Comparison of ENCODE assay signal across 18 cellular contexts in genomic region chr20:59573837-59574236, GRCh38. TPM values are rescaled to one million over a fixed set of nuclear protein-coding genes. Genes with fewer than 3 reads are reported as not detected.
DNase-seq lines count a peak whose midpoint lies in the region; ATAC-seq, FAIRE-seq and TF ChIP-seq lines count a peak whose summit lies in the region.
"Had no signal": no experiment of that assay in that cellular context is flagged by ENCODE, and none has a peak within 500 bp of the region (broad histone marks: within the 10 kb centered on the region; RNA-seq: fewer than 3 reads in every experiment).

No MANE protein-coding gene starts in this region.

- H3K27me3 ChIP-seq in SK-N-SH (ENCODE audit: insufficient read depth): no peaks in the 10 kb centered on the region
- H3K27me3 ChIP-seq in H7 (ENCODE audit: control insufficient read depth, insufficient read depth, low read length): peaks cover 40% of the 10 kb centered on the region
- peaks cover 27% of the 10 kb centered on the region for H3K27me3 ChIP-seq in CD4-positive, alpha-beta T cell (ENCODE audit: control insufficient read depth, insufficient read depth, low read length)

- no peak overlapping the region for H3K4me2 ChIP-seq in SK-N-SH

- H4K20me1 ChIP-seq in SK-N-SH (ENCODE audit: insufficient read depth): no peaks in the 10 kb centered on the region

- peaks cover 63% of the 10 kb centered on the region for H3K27me3 Mint-ChIP-seq in CD4-positive, alpha-beta T cell
- peaks cover 28 to 43% of the 10 kb centered on the region in 2 donors for H3K27me3 Mint-ChIP-seq in natural killer cell (ENCODE audit: low read depth in 2 of 2)

- FAIRE-seq in GM12892 (lab: Jason Lieb, UNC): no peak
- FAIRE-seq: GM12878, H1, HepG2 had no signal

- H3K9ac ChIP-seq in SK-N-SH: no peak overlapping the region

- H3K9me3 ChIP-seq in SK-N-SH: no peaks in the 10 kb centered on the region
- no peaks in the 10 kb centered on the region for H3K9me3 ChIP-seq in CD4-positive, alpha-beta T cell (ENCODE audit: control insufficient read depth, low read length)

- 14% methylated on average over 1 of the region's 8 CpGs for WGBS in SK-N-SH (ENCODE audit: low lambda C conversion rate)

- no peak for TF ChIP-seq EP300 in SK-N-SH (IDR thresholded peaks at IDR 0.05; ENCODE audit: borderline replicate concordance in 1 of 2, low read depth in 1 of 2, low read length in 1 of 2)

- H3K79me2 ChIP-seq in SK-N-SH (ENCODE audit: insufficient read depth): no peaks in the 10 kb centered on the region

- H2AFZ ChIP-seq in SK-N-SH (ENCODE audit: low read depth): no peak overlapping the region

- TF ChIP-seq CTCF in SK-N-SH (IDR thresholded peaks at IDR 0.05) (no peak), natural killer cell (IDR thresholded peaks at IDR 0.05) (no peak)
- TF ChIP-seq CTCF in CD4-positive, alpha-beta T cell (IDR thresholded peaks at IDR 0.05): no peak

- TF ChIP-seq RAD21 in SK-N-SH (IDR thresholded peaks at IDR 0.05; ENCODE audit: low read length): no peak

- H3K9me3 Mint-ChIP-seq in CD4-positive, alpha-beta T cell: no peaks in the 10 kb centered on the region
- no peaks in the 10 kb centered on the region for H3K9me3 Mint-ChIP-seq in natural killer cell
- H3K9me3 Mint-ChIP-seq: CD4-positive, alpha-beta memory T cell had no signal

- no peak for TF ChIP-seq POLR2A in GM12892 (IDR thresholded peaks at IDR 0.05; ENCODE audit: low read depth, low read length)

- H3K27ac Mint-ChIP-seq in CD4-positive, alpha-beta T cell: no peak overlapping the region
- H3K27ac Mint-ChIP-seq in natural killer cell: no peak overlapping the region
- H3K27ac Mint-ChIP-seq: CD4-positive, alpha-beta memory T cell; HFFc6 had no signal

- peaks cover 0 to 15% of the 10 kb centered on the region in 2 experiments; a peak in 1 of 4 replicates for H3K4me1 ChIP-seq in SK-N-SH (ENCODE audit: control insufficient read depth in 1 of 2, insufficient read depth in 2 of 2, low read depth in 1 of 2, low read length in 1 of 2)

- CTCF ChIA-PET in SK-N-SH (lab: Yijun Ruan, JAX): interaction anchor here (1.3 to 6.9 kb wide), 9 partner anchors 9 to 276 kb away, joined by 3 to 107 read pairs (median 5); no protein-coding TSS in a partner anchor
- CTCF ChIA-PET in CD4-positive, alpha-beta T cell (lab: Charles Lee): no interaction called here

- no peaks in the 10 kb centered on the region for H3K9me2 ChIP-seq in SK-N-SH

- intact Hi-C loops in CD4-positive, alpha-beta T cell (cut with DNase I, micrococcal nuclease): no loop called here
- intact Hi-C loops in natural killer cell (cut with micrococcal nuclease): no loop called here

- H3K4me3 Mint-ChIP-seq in CD4-positive, alpha-beta T cell: no peak overlapping the region
- H3K4me3 Mint-ChIP-seq in natural killer cell: no peak overlapping the region
- H3K4me3 Mint-ChIP-seq: CD4-positive, alpha-beta memory T cell; HFFc6 had no signal

- no peak overlapping the region for H3K27ac ChIP-seq in SK-N-SH (ENCODE audit: low read depth in 2 of 2, low read length in 1 of 2)
- no peak overlapping the region for H3K27ac ChIP-seq in CD4-positive, alpha-beta T cell (ENCODE audit: low read depth, low read length)
- H3K27ac ChIP-seq: 22Rv1 had no signal

- ATAC-seq in SK-N-SH treated with all-trans-retinoic acid at 6 μM for 48 hours: no peak
- no peak for ATAC-seq in CD4-positive, alpha-beta T cell (ENCODE audit: poor library complexity)
- no peak for ATAC-seq in natural killer cell
- ATAC-seq: GM12878, HepG2 had no signal

- H3F3A ChIP-seq in SK-N-SH (replicated peaks; ENCODE audit: insufficient read depth): no peaks in the 10 kb centered on the region

- H3K36me3 ChIP-seq in SK-N-SH (replicated peaks in 1 of 2; ENCODE audit: control insufficient read depth in 1 of 2, insufficient read depth in 2 of 2, low read length in 1 of 2) (no peaks in the 10 kb centered on the region), H7 (replicated peaks; ENCODE audit: control insufficient read depth, insufficient read depth, low read length) (no peaks in the 10 kb centered on the region)

- H3K4me3 ChIP-seq in SK-N-SH (ENCODE audit: low read depth in 2 of 2, low read length in 1 of 2) (no peak overlapping the region), H7 (ENCODE audit: insufficient read depth, low read depth, low read length) (no peak overlapping the region)
- H3K4me3 ChIP-seq: GM12878 had no signal

- H3K36me3 Mint-ChIP-seq in CD4-positive, alpha-beta T cell (ENCODE audit: low read depth): no peaks in the 10 kb centered on the region
- no peaks in the 10 kb centered on the region for H3K36me3 Mint-ChIP-seq in natural killer cell
- H3K36me3 Mint-ChIP-seq: CD4-positive, alpha-beta memory T cell had no signal

- peak; percentile 25 for DNase-seq in SK-N-SH
- DNase-seq in H7: peak; percentile 11
- DNase-seq in mesenteric fat pad (ENCODE audit: low spot score): peak; percentile 73
- DNase-seq in CD4-positive, alpha-beta T cell: no peak
- DNase-seq in natural killer cell: no peak
- DNase-seq in GM12892 (ENCODE audit: insufficient read length): no peak
- DNase-seq: AML-193; C1 segment of cervical spinal cord; CD4-positive, alpha-beta memory T cell; DMS79; HCEC 1CT; HFFc6 had no signal

- H3K4me1 Mint-ChIP-seq in CD4-positive, alpha-beta T cell (ENCODE audit: low read depth): peaks cover 7% of the 10 kb centered on the region
- peaks cover 5 to 8% of the 10 kb centered on the region in 2 donors for H3K4me1 Mint-ChIP-seq in natural killer cell

- POLR2A ChIA-PET in SK-N-SH (lab: Yijun Ruan, JAX): no interaction called here
- POLR2A ChIA-PET in CD4-positive, alpha-beta T cell (lab: Charles Lee): no interaction called here

TF ChIP-seq in SK-N-SH, 30 proteins besides CTCF, POLR2A, EP300 and RAD21:
- no peak for TF ChIP-seq FOSL2 (IDR thresholded peaks at IDR 0.05; ENCODE audit: borderline replicate concordance, low read depth)
- no peak for TF ChIP-seq NRF1 (IDR thresholded peaks at IDR 0.05; ENCODE audit: low read depth, low read length)
- TF ChIP-seq EZH2phosphoT487 (IDR thresholded peaks at IDR 0.05; ENCODE audit: borderline replicate concordance, low read depth): no peak

TF ChIP-seq in SK-N-SH treated with all-trans-retinoic acid at 6 μM for 48 hours, 23 proteins besides CTCF, POLR2A, EP300 and RAD21 (continues in another document):
- TF ChIP-seq, protein P1, sequence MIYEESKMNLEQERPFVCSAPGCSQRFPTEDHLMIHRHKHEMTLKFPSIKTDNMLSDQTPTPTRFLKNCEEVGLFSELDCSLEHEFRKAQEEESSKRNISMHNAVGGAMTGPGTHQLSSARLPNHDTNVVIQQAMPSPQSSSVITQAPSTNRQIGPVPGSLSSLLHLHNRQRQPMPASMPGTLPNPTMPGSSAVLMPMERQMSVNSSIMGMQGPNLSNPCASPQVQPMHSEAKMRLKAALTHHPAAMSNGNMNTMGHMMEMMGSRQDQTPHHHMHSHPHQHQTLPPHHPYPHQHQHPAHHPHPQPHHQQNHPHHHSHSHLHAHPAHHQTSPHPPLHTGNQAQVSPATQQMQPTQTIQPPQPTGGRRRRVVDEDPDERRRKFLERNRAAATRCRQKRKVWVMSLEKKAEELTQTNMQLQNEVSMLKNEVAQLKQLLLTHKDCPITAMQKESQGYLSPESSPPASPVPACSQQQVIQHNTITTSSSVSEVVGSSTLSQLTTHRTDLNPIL (CRISPR knock-in tag; IDR thresholded peaks at IDR 0.05; ENCODE audit: low read depth): no peak
- TF ChIP-seq ZFP30 (CRISPR knock-in tag; IDR thresholded peaks at IDR 0.05) (no peak), ARNTL (CRISPR knock-in tag; IDR thresholded peaks at IDR 0.05; ENCODE audit: borderline replicate concordance, low read depth) (no peak), CSDC2 (CRISPR knock-in tag; IDR thresholded peaks at IDR 0.05) (no peak), ESRRG (CRISPR knock-in tag; IDR thresholded peaks at IDR 0.05) (no peak), RARB (CRISPR knock-in tag; IDR thresholded peaks at IDR 0.05) (no peak), BACH2 (CRISPR knock-in tag; IDR thresholded peaks at IDR 0.05; ENCODE audit: borderline replicate concordance) (no peak), ISL1 (CRISPR knock-in tag; IDR thresholded peaks at IDR 0.05) (no peak), ZNF565 (CRISPR knock-in tag; conservative IDR thresholded peaks at IDR 0.05; ENCODE audit: low read depth) (no peak), TCF4 (CRISPR knock-in tag; IDR thresholded peaks at IDR 0.05; ENCODE audit: borderline replicate concordance) (no peak), OSR1 (CRISPR knock-in tag; IDR thresholded peaks at IDR 0.05) (no peak), ZFP3 (CRISPR knock-in tag; IDR thresholded peaks at IDR 0.05) (no peak), TOX (CRISPR knock-in tag; IDR thresholded peaks at IDR 0.05; ENCODE audit: borderline replicate concordance) (no peak), PPARA (CRISPR knock-in tag; IDR thresholded peaks at IDR 0.05; ENCODE audit: borderline replicate concordance) (no peak), ZNF8 (CRISPR knock-in tag; IDR thresholded peaks at IDR 0.05) (no peak)
- TF ChIP-seq, protein P2, sequence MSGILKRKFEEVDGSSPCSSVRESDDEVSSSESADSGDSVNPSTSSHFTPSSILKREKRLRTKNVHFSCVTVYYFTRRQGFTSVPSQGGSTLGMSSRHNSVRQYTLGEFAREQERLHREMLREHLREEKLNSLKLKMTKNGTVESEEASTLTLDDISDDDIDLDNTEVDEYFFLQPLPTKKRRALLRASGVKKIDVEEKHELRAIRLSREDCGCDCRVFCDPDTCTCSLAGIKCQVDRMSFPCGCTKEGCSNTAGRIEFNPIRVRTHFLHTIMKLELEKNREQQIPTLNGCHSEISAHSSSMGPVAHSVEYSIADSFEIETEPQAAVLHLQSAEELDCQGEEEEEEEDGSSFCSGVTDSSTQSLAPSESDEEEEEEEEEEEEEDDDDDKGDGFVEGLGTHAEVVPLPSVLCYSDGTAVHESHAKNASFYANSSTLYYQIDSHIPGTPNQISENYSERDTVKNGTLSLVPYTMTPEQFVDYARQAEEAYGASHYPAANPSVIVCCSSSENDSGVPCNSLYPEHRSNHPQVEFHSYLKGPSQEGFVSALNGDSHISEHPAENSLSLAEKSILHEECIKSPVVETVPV (CRISPR knock-in tag; IDR thresholded peaks at IDR 0.05): no peak

RNA-seq across cellular contexts. Expression of gene PHACTR3, which starts 30.5 kb away (rescaled TPM):
- polyA plus RNA-seq in SK-N-SH (2012; rRNA removed): 0.10 and 0.18 TPM in 2 replicates
- polyA plus RNA-seq in SK-N-SH (2012; cell fraction: cytosol; rRNA removed): 0.19 and 0.28 TPM in 2 replicates
- 0.05 and 0.10 TPM in 2 replicates for polyA plus RNA-seq in SK-N-SH (2012; cell fraction: nucleus; rRNA removed)
- total RNA-seq in H7 (2014; rRNA removed; shearing (Covaris generic)): 0.03 and 0.41 TPM in 2 replicates
- total RNA-seq in mesenteric fat pad (1.8 TPM), natural killer cell (not detected)
- not detected for total RNA-seq in CD4-positive, alpha-beta T cell
- 0.42 TPM for polyA plus RNA-seq in GM12892 (2012; ENCODE audit: missing spikeins)
- total RNA-seq: CD4-positive, alpha-beta memory T cell; G401; HepG2; HFFc6 had no signal
- polyA plus RNA-seq: CD4-positive, alpha-beta memory T cell; HepG2 had no signal

Comparison
In these comparisons a context has a peak if more than half of its experiments do, and no peak if none do; other contexts are left out.
1. DNase-seq: peak in SK-N-SH (single experiment), H7 (single experiment) and mesenteric fat pad (single experiment); none in CD4-positive, alpha-beta T cell (0 of 10), natural killer cell (single experiment) and GM12892 (single experiment).